7 cellular contexts compared by ENCODE assay signal in the genomic region with DNA sequence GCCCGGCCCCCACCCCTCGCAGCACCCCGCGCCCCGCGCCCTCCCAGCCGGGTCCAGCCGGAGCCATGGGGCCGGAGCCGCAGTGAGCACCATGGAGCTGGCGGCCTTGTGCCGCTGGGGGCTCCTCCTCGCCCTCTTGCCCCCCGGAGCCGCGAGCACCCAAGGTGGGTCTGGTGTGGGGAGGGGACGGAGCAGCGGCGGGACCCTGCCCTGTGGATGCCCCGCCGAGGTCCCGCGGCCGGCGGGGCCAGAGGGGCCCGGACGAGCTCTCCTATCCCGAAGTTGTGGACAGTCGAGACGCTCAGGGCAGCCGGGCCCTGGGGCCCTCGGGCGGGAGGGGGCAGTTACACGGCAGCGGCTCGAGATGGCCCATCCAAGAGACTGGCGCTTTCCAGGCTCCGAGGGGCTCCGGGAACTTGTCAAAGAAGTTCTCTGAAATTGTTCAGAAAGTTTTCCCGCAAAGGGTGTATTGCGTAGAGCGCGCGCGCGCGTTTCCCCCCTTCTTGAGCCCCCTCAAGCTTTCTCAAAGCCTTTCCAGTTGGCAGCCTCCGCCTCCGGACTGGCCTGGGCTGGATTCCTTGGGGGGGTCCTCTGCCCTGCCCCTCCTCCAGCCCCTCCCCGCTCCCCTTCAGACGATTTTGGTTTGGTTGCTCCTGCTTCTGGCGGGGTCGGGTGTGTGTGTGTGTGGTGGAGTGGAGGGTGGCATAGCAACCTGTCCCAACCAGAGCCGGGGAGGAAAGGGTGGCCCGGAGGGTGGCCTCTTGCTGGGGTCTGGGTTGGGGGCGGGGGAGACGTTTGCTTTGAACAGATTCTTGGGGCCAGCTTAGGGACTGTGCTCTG. TPM values are rescaled to one million over a fixed set of nuclear protein-coding genes. Genes with fewer than 3 reads are reported as not detected.
DNase-seq lines count a peak whose midpoint lies in the region; ATAC-seq and TF ChIP-seq lines count a peak whose summit lies in the region.

No MANE protein-coding gene starts in this region.

- no peak overlapping the region for H2BK15ac ChIP-seq in mesendoderm (replicated peaks; ENCODE audit: low read depth)

- H2AK5ac ChIP-seq in mesendoderm (ENCODE audit: low read length) = no peak overlapping the region

- no peaks in the 10 kb centered on the region for H3K27me3 ChIP-seq in mesendoderm (ENCODE audit: insufficient read depth, low read length, poor library complexity)
- no peaks in the 10 kb centered on the region for H3K27me3 ChIP-seq in upper lobe of right lung

- H3K18ac ChIP-seq in mesendoderm (ENCODE audit: low read length) = peak overlapping the region; percentile 63

- H3K4me1 ChIP-seq in mesendoderm (ENCODE audit: control insufficient read depth, low read depth, low read length) = peaks cover 18% of the 10 kb centered on the region
- H3K4me1 ChIP-seq in upper lobe of right lung = peaks cover 38% of the 10 kb centered on the region

- ATAC-seq in upper lobe of right lung (peak; percentile 51), GM21526 (IDR thresholded peaks at IDR 0.05; ENCODE audit: low FRiP score, unreplicated experiment) (no peak)

- TF ChIP-seq CTCF in LNCaP clone FGC (IDR thresholded peaks at IDR 0.05; ENCODE audit: control insufficient read depth, extremely low read depth, insufficient read depth) (no peak), epithelial cell of proximal tubule (conservative IDR thresholded peaks at IDR 0.05; ENCODE audit: low read depth, low read length) (no peak), upper lobe of right lung (IDR thresholded peaks at IDR 0.05) (no peak)

- peak overlapping the region; percentile 70 for H4K8ac ChIP-seq in mesendoderm (ENCODE audit: low read depth, low read length)

- peak overlapping the region; percentile 85 for H3K9ac ChIP-seq in mesendoderm (ENCODE audit: low read length)

- peak overlapping the region; percentile 93 for H3K4ac ChIP-seq in mesendoderm (ENCODE audit: low read depth, low read length)

- peak overlapping the region; percentile 64 for H2BK5ac ChIP-seq in mesendoderm (ENCODE audit: low read length)

- no peaks in the 10 kb centered on the region for H3K9me3 ChIP-seq in upper lobe of right lung

- H3K56ac ChIP-seq in mesendoderm (ENCODE audit: low read length) = peak overlapping the region; percentile 90

- H3K79me1 ChIP-seq in mesendoderm (ENCODE audit: low read length) = peaks cover 7% of the 10 kb centered on the region

- H3K4me2 ChIP-seq in mesendoderm (ENCODE audit: low read length) = peak overlapping the region; percentile 84

- H3K36me3 ChIP-seq in mesendoderm (ENCODE audit: control insufficient read depth, insufficient read depth, low read length) (no peaks in the 10 kb centered on the region), upper lobe of right lung (no peaks in the 10 kb centered on the region)

- intact Hi-C loops in upper lobe of right lung (cut with DNase I) = no loop called here

- peaks cover 47% of the 10 kb centered on the region for H3K79me2 ChIP-seq in mesendoderm (ENCODE audit: control insufficient read depth, insufficient read depth, low read length)

- no CpG with 5 or more reads among the region's 57 CpGs for WGBS in mesendoderm (ENCODE audit: extremely low coverage, insufficient coverage, low lambda C conversion rate)

- no peak overlapping the region for H4K5ac ChIP-seq in mesendoderm (ENCODE audit: low read length)

- DNase-seq in LNCaP clone FGC (ENCODE audit: low read depth) (no peak), epithelial cell of proximal tubule (ENCODE audit: low read depth) (no peak), mesendoderm (peak; percentile 65), upper lobe of right lung (no peak), cerebellar cortex (ENCODE audit: low spot score) (no peak), NCI-H2171 treated with DMSO at 0.1 percent for 48 hours (lab: John Stamatoyannopoulos, UW) (no peak)

- H3K23ac ChIP-seq in mesendoderm (ENCODE audit: low read length) = no peak overlapping the region

- no peak overlapping the region for H2BK120ac ChIP-seq in mesendoderm (ENCODE audit: low read depth, low read length)

- peak overlapping the region; percentile 90 for H3K4me3 ChIP-seq in LNCaP clone FGC (ENCODE audit: low read depth, low read length)
- peak overlapping the region; percentile 92 for H3K4me3 ChIP-seq in epithelial cell of proximal tubule (ENCODE audit: low read depth, low read length)
- peak overlapping the region; percentile 70 for H3K4me3 ChIP-seq in mesendoderm (ENCODE audit: low read length)
- peak overlapping the region; percentile 71 for H3K4me3 ChIP-seq in upper lobe of right lung

- H3K27ac ChIP-seq in mesendoderm (ENCODE audit: low read depth, low read length) (peak overlapping the region; percentile 16), upper lobe of right lung (peak overlapping the region; percentile 76)

RNA-seq across cellular contexts. Expression of gene ERBB2, which starts 0.5 kb away (rescaled TPM):
- total RNA-seq in epithelial cell of proximal tubule (29.4 and 53.3 TPM in 2 replicates), upper lobe of right lung (97.5 TPM)
- polyA plus RNA-seq in mesendoderm (2013, experiment 1 of 2) = 73.2 TPM
- 72.9 TPM for polyA plus RNA-seq in mesendoderm (2013, experiment 2 of 2)

RNA-seq across cellular contexts. Expression of gene PGAP3, which starts 12.5 kb away (rescaled TPM):
- total RNA-seq in epithelial cell of proximal tubule (6.1 and 11.2 TPM in 2 replicates), upper lobe of right lung (24.5 TPM)
- polyA plus RNA-seq in mesendoderm (2013, experiment 1 of 2) = 8.3 TPM
- 7.7 TPM for polyA plus RNA-seq in mesendoderm (2013, experiment 2 of 2)

RNA-seq across cellular contexts. Expression of gene MIEN1, which starts 30.0 kb away (rescaled TPM):
- 64.0 and 95.7 TPM in 2 replicates for total RNA-seq in epithelial cell of proximal tubule
- 27.3 TPM for polyA plus RNA-seq in mesendoderm (2013, experiment 1 of 2)
- 29.9 TPM for polyA plus RNA-seq in mesendoderm (2013, experiment 2 of 2)
- total RNA-seq in upper lobe of right lung = 48.5 TPM

RNA-seq across cellular contexts. Expression of gene PNMT, which starts 32.1 kb away (rescaled TPM):
- total RNA-seq in epithelial cell of proximal tubule (not detected in 2 replicates), upper lobe of right lung (4.3 TPM)
- 0.81 TPM for polyA plus RNA-seq in mesendoderm (2013, experiment 1 of 2)
- polyA plus RNA-seq in mesendoderm (2013, experiment 2 of 2) = 0.63 TPM

RNA-seq across cellular contexts. Expression of gene TCAP, which starts 35.2 kb away (rescaled TPM):
- 0.07 TPM in 1 of 2 replicates, not detected in the other for total RNA-seq in epithelial cell of proximal tubule
- 0.10 TPM for polyA plus RNA-seq in mesendoderm (2013, experiment 1 of 2)
- 0.08 TPM for polyA plus RNA-seq in mesendoderm (2013, experiment 2 of 2)
- 5.3 TPM for total RNA-seq in upper lobe of right lung
